ENCODE assay signal across 2 cellular contexts in the genomic region with DNA sequence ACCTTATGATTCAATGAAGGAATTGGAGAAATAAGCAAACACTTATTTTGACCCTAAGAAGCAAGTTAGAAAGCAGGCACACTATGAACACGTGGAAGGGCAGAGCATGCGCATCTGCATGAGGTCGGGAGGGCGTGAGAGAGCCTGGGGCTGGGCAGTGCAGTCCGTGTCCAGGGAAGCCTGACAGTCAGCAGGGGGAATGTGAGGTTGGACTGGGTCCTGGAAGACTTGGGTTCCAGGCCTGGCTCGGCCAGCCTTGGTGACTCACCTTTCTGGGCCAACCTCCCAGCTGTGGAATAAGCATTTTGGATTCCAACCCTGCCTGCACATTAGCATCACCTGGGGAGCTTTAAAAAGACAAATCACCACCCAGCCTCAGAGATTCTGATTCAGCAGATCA.
TF ChIP-seq lines count a peak whose summit lies in the region.

No MANE protein-coding gene starts in this region.

TF ChIP-seq in SK-N-SH treated with all-trans-retinoic acid at 6 μM for 48 hours, 23 proteins besides CTCF, POLR2A, EP300 and RAD21 (continued from another document):
- TF ChIP-seq, protein P1, sequence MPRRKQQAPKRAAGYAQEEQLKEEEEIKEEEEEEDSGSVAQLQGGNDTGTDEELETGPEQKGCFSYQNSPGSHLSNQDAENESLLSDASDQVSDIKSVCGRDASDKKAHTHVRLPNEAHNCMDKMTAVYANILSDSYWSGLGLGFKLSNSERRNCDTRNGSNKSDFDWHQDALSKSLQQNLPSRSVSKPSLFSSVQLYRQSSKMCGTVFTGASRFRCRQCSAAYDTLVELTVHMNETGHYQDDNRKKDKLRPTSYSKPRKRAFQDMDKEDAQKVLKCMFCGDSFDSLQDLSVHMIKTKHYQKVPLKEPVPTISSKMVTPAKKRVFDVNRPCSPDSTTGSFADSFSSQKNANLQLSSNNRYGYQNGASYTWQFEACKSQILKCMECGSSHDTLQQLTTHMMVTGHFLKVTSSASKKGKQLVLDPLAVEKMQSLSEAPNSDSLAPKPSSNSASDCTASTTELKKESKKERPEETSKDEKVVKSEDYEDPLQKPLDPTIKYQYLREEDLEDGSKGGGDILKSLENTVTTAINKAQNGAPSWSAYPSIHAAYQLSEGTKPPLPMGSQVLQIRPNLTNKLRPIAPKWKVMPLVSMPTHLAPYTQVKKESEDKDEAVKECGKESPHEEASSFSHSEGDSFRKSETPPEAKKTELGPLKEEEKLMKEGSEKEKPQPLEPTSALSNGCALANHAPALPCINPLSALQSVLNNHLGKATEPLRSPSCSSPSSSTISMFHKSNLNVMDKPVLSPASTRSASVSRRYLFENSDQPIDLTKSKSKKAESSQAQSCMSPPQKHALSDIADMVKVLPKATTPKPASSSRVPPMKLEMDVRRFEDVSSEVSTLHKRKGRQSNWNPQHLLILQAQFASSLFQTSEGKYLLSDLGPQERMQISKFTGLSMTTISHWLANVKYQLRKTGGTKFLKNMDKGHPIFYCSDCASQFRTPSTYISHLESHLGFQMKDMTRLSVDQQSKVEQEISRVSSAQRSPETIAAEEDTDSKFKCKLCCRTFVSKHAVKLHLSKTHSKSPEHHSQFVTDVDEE (CRISPR knock-in tag; IDR thresholded peaks at IDR 0.05): no peak
- TF ChIP-seq ISL1 (CRISPR knock-in tag; IDR thresholded peaks at IDR 0.05) (no peak), ZFP3 (CRISPR knock-in tag; IDR thresholded peaks at IDR 0.05) (no peak), TCF4 (CRISPR knock-in tag; IDR thresholded peaks at IDR 0.05; ENCODE audit: borderline replicate concordance) (no peak), CSDC2 (CRISPR knock-in tag; IDR thresholded peaks at IDR 0.05) (no peak), SNAI2 (CRISPR knock-in tag; IDR thresholded peaks at IDR 0.05) (no peak), ZNF70 (CRISPR knock-in tag; IDR thresholded peaks at IDR 0.05) (no peak), BACH2 (CRISPR knock-in tag; IDR thresholded peaks at IDR 0.05; ENCODE audit: borderline replicate concordance) (no peak), TOX (CRISPR knock-in tag; IDR thresholded peaks at IDR 0.05; ENCODE audit: borderline replicate concordance) (no peak)
- TF ChIP-seq, protein P2, sequence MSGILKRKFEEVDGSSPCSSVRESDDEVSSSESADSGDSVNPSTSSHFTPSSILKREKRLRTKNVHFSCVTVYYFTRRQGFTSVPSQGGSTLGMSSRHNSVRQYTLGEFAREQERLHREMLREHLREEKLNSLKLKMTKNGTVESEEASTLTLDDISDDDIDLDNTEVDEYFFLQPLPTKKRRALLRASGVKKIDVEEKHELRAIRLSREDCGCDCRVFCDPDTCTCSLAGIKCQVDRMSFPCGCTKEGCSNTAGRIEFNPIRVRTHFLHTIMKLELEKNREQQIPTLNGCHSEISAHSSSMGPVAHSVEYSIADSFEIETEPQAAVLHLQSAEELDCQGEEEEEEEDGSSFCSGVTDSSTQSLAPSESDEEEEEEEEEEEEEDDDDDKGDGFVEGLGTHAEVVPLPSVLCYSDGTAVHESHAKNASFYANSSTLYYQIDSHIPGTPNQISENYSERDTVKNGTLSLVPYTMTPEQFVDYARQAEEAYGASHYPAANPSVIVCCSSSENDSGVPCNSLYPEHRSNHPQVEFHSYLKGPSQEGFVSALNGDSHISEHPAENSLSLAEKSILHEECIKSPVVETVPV (CRISPR knock-in tag; IDR thresholded peaks at IDR 0.05): no peak
- TF ChIP-seq, protein P3, sequence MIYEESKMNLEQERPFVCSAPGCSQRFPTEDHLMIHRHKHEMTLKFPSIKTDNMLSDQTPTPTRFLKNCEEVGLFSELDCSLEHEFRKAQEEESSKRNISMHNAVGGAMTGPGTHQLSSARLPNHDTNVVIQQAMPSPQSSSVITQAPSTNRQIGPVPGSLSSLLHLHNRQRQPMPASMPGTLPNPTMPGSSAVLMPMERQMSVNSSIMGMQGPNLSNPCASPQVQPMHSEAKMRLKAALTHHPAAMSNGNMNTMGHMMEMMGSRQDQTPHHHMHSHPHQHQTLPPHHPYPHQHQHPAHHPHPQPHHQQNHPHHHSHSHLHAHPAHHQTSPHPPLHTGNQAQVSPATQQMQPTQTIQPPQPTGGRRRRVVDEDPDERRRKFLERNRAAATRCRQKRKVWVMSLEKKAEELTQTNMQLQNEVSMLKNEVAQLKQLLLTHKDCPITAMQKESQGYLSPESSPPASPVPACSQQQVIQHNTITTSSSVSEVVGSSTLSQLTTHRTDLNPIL (CRISPR knock-in tag; IDR thresholded peaks at IDR 0.05; ENCODE audit: low read depth): no peak

TF ChIP-seq in SK-N-SH, 30 proteins besides CTCF, POLR2A, EP300 and RAD21 (continued from another document):
- TF ChIP-seq SMC3 (IDR thresholded peaks at IDR 0.05; ENCODE audit: low read depth, low read length) (no peak), TCF12 (IDR thresholded peaks at IDR 0.05) (no peak), EZH2phosphoT487 (IDR thresholded peaks at IDR 0.05; ENCODE audit: borderline replicate concordance, low read depth) (no peak)
